In the genomic region with DNA sequence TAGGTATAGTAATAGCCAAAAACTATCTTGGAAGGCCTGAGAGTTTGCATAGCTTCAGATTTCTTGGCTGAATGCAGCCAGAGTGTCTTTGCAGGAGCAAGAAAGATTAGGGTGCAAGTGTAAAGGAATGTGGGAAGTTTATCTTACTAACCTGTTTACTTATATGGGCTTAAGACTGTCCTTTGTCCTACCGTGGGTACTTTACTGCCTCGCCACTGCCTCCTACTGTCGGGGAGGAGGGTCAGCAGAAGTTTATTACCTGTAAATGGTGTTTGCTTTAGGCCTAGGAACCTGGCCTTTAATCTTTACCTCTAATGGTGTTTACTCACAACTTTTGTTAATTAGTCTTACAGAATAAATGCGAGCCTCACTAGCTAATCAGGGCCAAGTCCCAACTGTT, we compare ENCODE assay signal across 9 cellular contexts.
DNase-seq lines count a peak whose midpoint lies in the region; ATAC-seq and TF ChIP-seq lines count a peak whose summit lies in the region.
"Had no signal": no experiment of that assay in that cellular context is flagged by ENCODE, and none has a peak within 500 bp of the region (broad histone marks: within the 10 kb centered on the region; RNA-seq: fewer than 3 reads in every experiment).

No MANE protein-coding gene starts in this region.

- H3K9me3 ChIP-seq in Karpas-422 (ENCODE audit: low read length), result no peaks in the 10 kb centered on the region

- H3K36me3 ChIP-seq in Karpas-422 (ENCODE audit: insufficient read depth, low read length), result no peaks in the 10 kb centered on the region

- no peak overlapping the region for H3K27ac Mint-ChIP-seq in neural crest cell (ENCODE audit: unreplicated experiment)
- H3K27ac Mint-ChIP-seq in activated naive CD4-positive, alpha-beta T cell treated with anti-CD3 and anti-CD28 coated beads, Interleukin-2, amount 50 U/mL, for 72 hours, result no peak overlapping the region
- H3K27ac Mint-ChIP-seq in activated CD8-positive, alpha-beta memory T cell treated with anti-CD3 and anti-CD28 coated beads, Interleukin-2, amount 10 ng/mL, durations not matched to agents 7 days and 5 days, result no peak overlapping the region

- no peaks in the 10 kb centered on the region for H3K4me1 Mint-ChIP-seq in neural crest cell
- no peaks in the 10 kb centered on the region for H3K4me1 Mint-ChIP-seq in activated CD8-positive, alpha-beta memory T cell treated with anti-CD3 and anti-CD28 coated beads, Interleukin-2, amount 10 ng/mL, durations not matched to agents 7 days and 5 days

- no peak overlapping the region for H3K4me3 Mint-ChIP-seq in neural crest cell
- H3K4me3 Mint-ChIP-seq in activated CD8-positive, alpha-beta memory T cell treated with anti-CD3 and anti-CD28 coated beads, Interleukin-2, amount 10 ng/mL, durations not matched to agents 7 days and 5 days, result no peak overlapping the region

- no peaks in the 10 kb centered on the region for H3K27me3 ChIP-seq in Karpas-422 (ENCODE audit: low read length)

- no peaks in the 10 kb centered on the region for H3K9me2 ChIP-seq in Karpas-422 (replicated peaks; ENCODE audit: insufficient read depth, low read length)

- H3K9ac ChIP-seq in Karpas-422 (ENCODE audit: low read length), result no peak overlapping the region

- H3K79me2 ChIP-seq in Karpas-422 (ENCODE audit: low read length), result no peaks in the 10 kb centered on the region

- no peaks in the 10 kb centered on the region for H4K20me1 ChIP-seq in Karpas-422 (ENCODE audit: insufficient read depth, low read depth, low read length)

- no peaks in the 10 kb centered on the region for H3K4me1 ChIP-seq in Karpas-422 (ENCODE audit: low read length)

- DNase-seq in Karpas-422, result peak; percentile 77
- DNase-seq in cerebellar cortex (ENCODE audit: low spot score), result peak; percentile 15
- DNase-seq in neural crest cell (ENCODE audit: low read depth, low spot score), result no peak
- DNase-seq in activated naive CD4-positive, alpha-beta T cell treated with anti-CD3 and anti-CD28 coated beads, Interleukin-2, amount 50 U/mL, for 72 hours (ENCODE audit: low spot score in 2 of 2), result no peak
- no peak for DNase-seq in stimulated activated CD4-positive, alpha-beta T cell treated with anti-CD3 and anti-CD28 coated beads, Interleukin-4, amount 100 ng/mL, for 4 hours
- DNase-seq in activated CD8-positive, alpha-beta memory T cell treated with anti-CD3 and anti-CD28 coated beads, Interleukin-2, amount 10 ng/mL, durations not matched to agents 7 days and 5 days, result no peak
- DNase-seq: activated gamma-delta T cell treated with Interleukin-2 at 50 U/mL for 16 hours, mesenchymal stem cell had no signal

- no peak overlapping the region for H2AFZ ChIP-seq in Karpas-422 (ENCODE audit: low read length)

- H3K4me2 ChIP-seq in Karpas-422 (ENCODE audit: low read depth, low read length, poor library complexity, severe bottlenecking), result no peak overlapping the region

- no peaks in the 10 kb centered on the region for H3K27me3 Mint-ChIP-seq in neural crest cell (ENCODE audit: low read depth)
- H3K27me3 Mint-ChIP-seq in activated CD8-positive, alpha-beta memory T cell treated with anti-CD3 and anti-CD28 coated beads, Interleukin-2, amount 10 ng/mL, durations not matched to agents 7 days and 5 days, result no peaks in the 10 kb centered on the region

- CTCF ChIA-PET in activated CD8-positive, alpha-beta memory T cell treated with anti-CD3 and anti-CD28 coated beads, Interleukin-2, amount 10 ng/mL, durations not matched to agents 7 days and 5 days (lab: Charles Lee), result no interaction called here

- no peak overlapping the region for H3K27ac ChIP-seq in Karpas-422 (ENCODE audit: low read length)

- no peaks in the 10 kb centered on the region for H3K9me3 Mint-ChIP-seq in neural crest cell
- peaks cover 25 to 41% of the 10 kb centered on the region in 2 donors for H3K9me3 Mint-ChIP-seq in activated naive CD4-positive, alpha-beta T cell treated with anti-CD3 and anti-CD28 coated beads, Interleukin-2, amount 50 U/mL, for 72 hours
- H3K9me3 Mint-ChIP-seq in activated CD8-positive, alpha-beta memory T cell treated with anti-CD3 and anti-CD28 coated beads, Interleukin-2, amount 10 ng/mL, durations not matched to agents 7 days and 5 days (ENCODE audit: low read depth), result peaks cover 12% of the 10 kb centered on the region

- no peak overlapping the region for H3K4me3 ChIP-seq in Karpas-422 (ENCODE audit: low read length)

- H3K36me3 Mint-ChIP-seq in neural crest cell (ENCODE audit: low read depth), result no peaks in the 10 kb centered on the region
- H3K36me3 Mint-ChIP-seq in activated naive CD4-positive, alpha-beta T cell treated with anti-CD3 and anti-CD28 coated beads, Interleukin-2, amount 50 U/mL, for 72 hours, result peaks cover 0 to 9% of the 10 kb centered on the region in 2 donors
- H3K36me3 Mint-ChIP-seq in activated CD8-positive, alpha-beta memory T cell treated with anti-CD3 and anti-CD28 coated beads, Interleukin-2, amount 10 ng/mL, durations not matched to agents 7 days and 5 days, result no peaks in the 10 kb centered on the region

- no peak for ATAC-seq in activated naive CD4-positive, alpha-beta T cell treated with anti-CD3 and anti-CD28 coated beads, Interleukin-2, amount 50 U/mL, for 72 hours
- no peak for ATAC-seq in activated CD8-positive, alpha-beta memory T cell treated with anti-CD3 and anti-CD28 coated beads, Interleukin-2, amount 10 ng/mL, durations not matched to agents 7 days and 5 days

- TF ChIP-seq CTCF in GM12872 (IDR thresholded peaks at IDR 0.05; ENCODE audit: insufficient read depth, low read depth, low read length), result peak; percentile 59
- peak; percentile 47 for TF ChIP-seq CTCF in neural crest cell (conservative IDR thresholded peaks at IDR 0.05)

Comparison
In these comparisons a context has a peak if more than half of its experiments do, and no peak if none do; other contexts are left out.
1. DNase-seq: peak in Karpas-422 (single experiment) and cerebellar cortex (single experiment); none in neural crest cell (single experiment), activated naive CD4-positive, alpha-beta T cell treated with anti-CD3 and anti-CD28 coated beads, Interleukin-2, amount 50 U/mL, for 72 hours (0 of 2), stimulated activated CD4-positive, alpha-beta T cell treated with anti-CD3 and anti-CD28 coated beads, Interleukin-4, amount 100 ng/mL, for 4 hours (0 of 2) and activated CD8-positive, alpha-beta memory T cell treated with anti-CD3 and anti-CD28 coated beads, Interleukin-2, amount 10 ng/mL, durations not matched to agents 7 days and 5 days (single experiment).